ENCODE assay signal across 1 cellular context in genomic region chr1:220198186-220199005, GRCh38.
TF ChIP-seq lines count a peak whose summit lies in the region.

No MANE protein-coding gene starts in this region.

TF ChIP-seq in SK-N-SH, 30 proteins besides CTCF, POLR2A, EP300 and RAD21 (continued from another document):
- TF ChIP-seq POLR2AphosphoS5 (IDR thresholded peaks at IDR 0.05; ENCODE audit: low read depth, low read length) (no peak), TCF12 (IDR thresholded peaks at IDR 0.05) (no peak), GABPA (IDR thresholded peaks at IDR 0.05; ENCODE audit: low read depth) (no peak), IRF3 (IDR thresholded peaks at IDR 0.05; ENCODE audit: low read depth, low read length) (no peak)
